15 cellular contexts compared by ENCODE assay signal in genomic region chr22:46050451-46050845, GRCh38.
A peak's percentile ranks its signal among the peaks of the same experiment; 100 is the strongest.
DNase-seq lines count a peak whose midpoint lies in the region; ATAC-seq, FAIRE-seq and TF ChIP-seq lines count a peak whose summit lies in the region.
"Had no signal": no experiment of that assay in that cellular context is flagged by ENCODE, and none has a peak within 500 bp of the region (broad histone marks: within the 10 kb centered on the region; RNA-seq: fewer than 3 reads in every experiment).

No MANE protein-coding gene starts in this region.

- in situ Hi-C loops in gastrocnemius medialis (cut with MboI; ENCODE audit: low sequenced_read_pairs in 4 of 4), result no loop called here

- H3K9me3 Mint-ChIP-seq in CD14-positive monocyte, result no peaks in the 10 kb centered on the region
- no peaks in the 10 kb centered on the region for H3K9me3 Mint-ChIP-seq in activated T-helper 17 cell treated with anti-CD3 and anti-CD28 coated beads, Interleukin-2, amount 50 U/mL, for 72 hours
- H3K9me3 Mint-ChIP-seq: activated T-helper 1 cell treated with anti-CD3 and anti-CD28 coated beads, Interleukin-12 subunit alpha, Interleukin-12 subunit beta, Interleukin-2, Interleukin-4 antibody, amounts not matched to agents 30 ng/mL and 10 ng/mL and 1 ng/mL, durations not matched to agents 14 hours and 24 hours and 36 hours had no signal

- peaks cover 79 to 83% of the 10 kb centered on the region in 2 donors for H3K4me1 ChIP-seq in gastrocnemius medialis

- H3K27ac ChIP-seq in gastrocnemius medialis, result peak overlapping the region; percentile 98 to 99 (median 98)

- H3K27me3 ChIP-seq in gastrocnemius medialis, result no peaks in the 10 kb centered on the region
- H3K27me3 ChIP-seq: MG63 had no signal

- no peak for FAIRE-seq in RCC 7860 (lab: Jason Lieb, UNC)
- FAIRE-seq: colon had no signal

- TF ChIP-seq CTCF in CD14-positive monocyte (IDR thresholded peaks at IDR 0.05), result no peak
- TF ChIP-seq CTCF in gastrocnemius medialis (IDR thresholded peaks at IDR 0.05 in 4 of 5, conservative IDR thresholded peaks at IDR 0.05 in 1 of 5), result no peak

- H3K4me3 Mint-ChIP-seq in CD14-positive monocyte, result peak overlapping the region in 1 of 2 donors; percentile 60
- no peak overlapping the region for H3K4me3 Mint-ChIP-seq in activated T-helper 17 cell treated with anti-CD3 and anti-CD28 coated beads, Interleukin-2, amount 50 U/mL, for 72 hours
- H3K4me3 Mint-ChIP-seq: activated T-helper 1 cell treated with anti-CD3 and anti-CD28 coated beads, Interleukin-12 subunit alpha, Interleukin-12 subunit beta, Interleukin-2, Interleukin-4 antibody, amounts not matched to agents 30 ng/mL and 10 ng/mL and 1 ng/mL, durations not matched to agents 14 hours and 24 hours and 36 hours had no signal

- no peaks in the 10 kb centered on the region for H3K27me3 Mint-ChIP-seq in CD14-positive monocyte (ENCODE audit: low read depth in 3 of 3)
- H3K27me3 Mint-ChIP-seq in activated T-helper 17 cell treated with anti-CD3 and anti-CD28 coated beads, Interleukin-2, amount 50 U/mL, for 72 hours, result no peaks in the 10 kb centered on the region

- H3K4me3 ChIP-seq in gastrocnemius medialis, result no peak overlapping the region
- H3K4me3 ChIP-seq: lung, MG63 had no signal

- no peak for TF ChIP-seq POLR2A in gastrocnemius medialis (IDR thresholded peaks at IDR 0.05)

- peak overlapping the region in 6 of 7 donors; percentile 3 to 87 (median 50) for H3K27ac Mint-ChIP-seq in CD14-positive monocyte
- peak overlapping the region; percentile 97 for H3K27ac Mint-ChIP-seq in activated T-helper 17 cell treated with anti-CD3 and anti-CD28 coated beads, Interleukin-2, amount 50 U/mL, for 72 hours
- H3K27ac Mint-ChIP-seq: activated T-helper 1 cell treated with anti-CD3 and anti-CD28 coated beads, Interleukin-12 subunit alpha, Interleukin-12 subunit beta, Interleukin-2, Interleukin-4 antibody, amounts not matched to agents 30 ng/mL and 10 ng/mL and 1 ng/mL, durations not matched to agents 14 hours and 24 hours and 36 hours had no signal

- peaks cover 2 to 24% of the 10 kb centered on the region in 2 donors for H3K36me3 Mint-ChIP-seq in CD14-positive monocyte
- H3K36me3 Mint-ChIP-seq in activated T-helper 17 cell treated with anti-CD3 and anti-CD28 coated beads, Interleukin-2, amount 50 U/mL, for 72 hours (ENCODE audit: low read depth), result peaks cover 13% of the 10 kb centered on the region

- no peak for DNase-seq in CD14-positive monocyte (ENCODE audit: low spot score)
- peak; percentile 37 for DNase-seq in islet precursor cell
- peak in 1 of 2 donors; percentile 4 for DNase-seq in gastrocnemius medialis
- DNase-seq in pons (ENCODE audit: low spot score), result no peak
- DNase-seq in NCI-H146 (lab: John Stamatoyannopoulos, UW), result no peak
- no peak for DNase-seq in GOT3 (lab: John Stamatoyannopoulos, UW)
- no peak for DNase-seq in RCC 7860 (ENCODE audit: low spot score)
- DNase-seq: C1 segment of cervical spinal cord, MG63, NCI-H226, SHP77 had no signal

- ATAC-seq in activated T-helper 17 cell treated with anti-CD3 and anti-CD28 coated beads, Interleukin-2, amount 50 U/mL, for 72 hours (replicated peaks), result no peak
- no peak for ATAC-seq in gastrocnemius medialis

- H3K36me3 ChIP-seq in gastrocnemius medialis, result no peaks in the 10 kb centered on the region

- intact Hi-C loops in CD14-positive monocyte (cut with micrococcal nuclease) (loop anchor here in 1 of 2 donors (5.0 kb wide), 1 partner anchor 53 kb away; no protein-coding TSS in a partner anchor), gastrocnemius medialis (cut with DNase I; ENCODE audit: low total_unique reads) (no loop called here)

- peaks cover 88% of the 10 kb centered on the region for H3K4me1 Mint-ChIP-seq in CD14-positive monocyte
- peaks cover 7% of the 10 kb centered on the region for H3K4me1 Mint-ChIP-seq in activated T-helper 17 cell treated with anti-CD3 and anti-CD28 coated beads, Interleukin-2, amount 50 U/mL, for 72 hours

- no peaks in the 10 kb centered on the region for H3K9me3 ChIP-seq in gastrocnemius medialis
- H3K9me3 ChIP-seq: MG63 had no signal
